27 cellular contexts compared by ENCODE assay signal in genomic region chr6:150324044-150324443, GRCh38. TPM values are rescaled to one million over a fixed set of nuclear protein-coding genes. Genes with fewer than 3 reads are reported as not detected.
"Had no signal": no experiment of that assay in that cellular context is flagged by ENCODE, and none has a peak within 500 bp of the region (broad histone marks: within the 10 kb centered on the region; RNA-seq: fewer than 3 reads in every experiment).

No MANE protein-coding gene starts in this region.

- H3K4me3 ChIP-seq: coronary artery, gastrocnemius medialis, heart left ventricle, mucosa of descending colon, right lobe of liver, smooth muscle cell, stomach had no signal

- H3K27ac ChIP-seq: brain microvascular endothelial cell, coronary artery, heart left ventricle, right lobe of liver, stomach had no signal

- H3K27ac Mint-ChIP-seq: activated CD4-positive, alpha-beta memory T cell treated with anti-CD3 and anti-CD28 coated beads, Interleukin-2, amount 10 ng/mL, durations not matched to agents 7 days and 5 days; activated CD8-positive, alpha-beta memory T cell treated with anti-CD3 and anti-CD28 coated beads, Interleukin-2, amount 10 ng/mL, durations not matched to agents 7 days and 5 days; activated naive CD4-positive, alpha-beta T cell treated with anti-CD3 and anti-CD28 coated beads, Interleukin-2, amount 10 ng/mL, durations not matched to agents 7 days and 5 days; activated naive CD8-positive, alpha-beta T cell treated with anti-CD3 and anti-CD28 coated beads, Interleukin-2, amount 50 U/mL, for 24 hours; activated T-helper 17 cell treated with anti-CD3 and anti-CD28 coated beads, Interleukin-2, amount 50 U/mL, for 72 hours; memory B cell; naive thymus-derived CD4-positive, alpha-beta T cell; stimulated activated effector memory CD8-positive, alpha-beta T cell treated with anti-CD3 and anti-CD28 coated beads, Interleukin-12 subunit alpha, Interleukin-12 subunit beta, amount 100 ng/mL, for 72 hours; type B pancreatic cell had no signal

- H3K36me3 Mint-ChIP-seq: activated CD8-positive, alpha-beta memory T cell treated with anti-CD3 and anti-CD28 coated beads, Interleukin-2, amount 10 ng/mL, durations not matched to agents 7 days and 5 days; activated naive CD4-positive, alpha-beta T cell treated with anti-CD3 and anti-CD28 coated beads, Interleukin-2, amount 10 ng/mL, durations not matched to agents 7 days and 5 days; stimulated activated effector memory CD8-positive, alpha-beta T cell treated with anti-CD3 and anti-CD28 coated beads, Interleukin-12 subunit alpha, Interleukin-12 subunit beta, amount 100 ng/mL, for 72 hours; type B pancreatic cell had no signal

- H3K27me3 ChIP-seq: gastrocnemius medialis, heart left ventricle, right lobe of liver, stomach had no signal

- H3K9me3 ChIP-seq: gastrocnemius medialis, heart left ventricle, mucosa of descending colon, right lobe of liver, stomach had no signal

- H3K9me3 Mint-ChIP-seq: activated CD4-positive, alpha-beta memory T cell treated with anti-CD3 and anti-CD28 coated beads, Interleukin-2, amount 10 ng/mL, durations not matched to agents 7 days and 5 days; activated naive CD4-positive, alpha-beta T cell treated with anti-CD3 and anti-CD28 coated beads, Interleukin-2, amount 10 ng/mL, durations not matched to agents 7 days and 5 days; activated naive CD8-positive, alpha-beta T cell treated with anti-CD3 and anti-CD28 coated beads, Interleukin-2, amount 50 U/mL, for 24 hours; activated T-helper 17 cell treated with anti-CD3 and anti-CD28 coated beads, Interleukin-2, amount 50 U/mL, for 72 hours; stimulated activated effector memory CD8-positive, alpha-beta T cell treated with anti-CD3 and anti-CD28 coated beads, Interleukin-12 subunit alpha, Interleukin-12 subunit beta, amount 100 ng/mL, for 72 hours had no signal

- H3K4me3 Mint-ChIP-seq: activated CD4-positive, alpha-beta memory T cell treated with anti-CD3 and anti-CD28 coated beads, Interleukin-2, amount 10 ng/mL, durations not matched to agents 7 days and 5 days; activated CD8-positive, alpha-beta memory T cell treated with anti-CD3 and anti-CD28 coated beads, Interleukin-2, amount 10 ng/mL, durations not matched to agents 7 days and 5 days; activated naive CD4-positive, alpha-beta T cell treated with anti-CD3 and anti-CD28 coated beads, Interleukin-2, amount 10 ng/mL, durations not matched to agents 7 days and 5 days; activated naive CD8-positive, alpha-beta T cell treated with anti-CD3 and anti-CD28 coated beads, Interleukin-2, amount 50 U/mL, for 24 hours; activated T-helper 17 cell treated with anti-CD3 and anti-CD28 coated beads, Interleukin-2, amount 50 U/mL, for 72 hours; memory B cell; naive thymus-derived CD4-positive, alpha-beta T cell; stimulated activated effector memory CD8-positive, alpha-beta T cell treated with anti-CD3 and anti-CD28 coated beads, Interleukin-12 subunit alpha, Interleukin-12 subunit beta, amount 100 ng/mL, for 72 hours; type B pancreatic cell had no signal

- H3K4me1 Mint-ChIP-seq: activated CD4-positive, alpha-beta memory T cell treated with anti-CD3 and anti-CD28 coated beads, Interleukin-2, amount 10 ng/mL, durations not matched to agents 7 days and 5 days; activated CD8-positive, alpha-beta memory T cell treated with anti-CD3 and anti-CD28 coated beads, Interleukin-2, amount 10 ng/mL, durations not matched to agents 7 days and 5 days; activated naive CD4-positive, alpha-beta T cell treated with anti-CD3 and anti-CD28 coated beads, Interleukin-2, amount 10 ng/mL, durations not matched to agents 7 days and 5 days; activated naive CD8-positive, alpha-beta T cell treated with anti-CD3 and anti-CD28 coated beads, Interleukin-2, amount 50 U/mL, for 24 hours; activated T-helper 17 cell treated with anti-CD3 and anti-CD28 coated beads, Interleukin-2, amount 50 U/mL, for 72 hours; memory B cell had no signal

- H3K4me1 ChIP-seq: right lobe of liver had no signal

- H3K36me3 ChIP-seq: brain microvascular endothelial cell, gastrocnemius medialis, heart left ventricle, right lobe of liver, stomach had no signal

- DNase-seq: activated CD4-positive, alpha-beta memory T cell treated with anti-CD3 and anti-CD28 coated beads, Interleukin-2, amount 10 ng/mL, durations not matched to agents 7 days and 5 days; activated CD4-positive, alpha-beta T cell treated with anti-CD3 and anti-CD28 coated beads for 48 hours; activated CD4-positive, CD25-positive, alpha-beta regulatory T cell; activated CD8-positive, alpha-beta memory T cell treated with anti-CD3 and anti-CD28 coated beads, Interleukin-2, amount 10 ng/mL, durations not matched to agents 7 days and 5 days; activated naive CD4-positive, alpha-beta T cell treated with anti-CD3 and anti-CD28 coated beads, Interleukin-2, amount 10 ng/mL, durations not matched to agents 7 days and 5 days; activated naive CD8-positive, alpha-beta T cell treated with anti-CD3 and anti-CD28 coated beads, Interleukin-2, amount 50 U/mL, for 24 hours; anterior cingulate cortex; brain microvascular endothelial cell; effector CD4-positive, alpha-beta T cell; gastrocnemius medialis; heart left ventricle; kidney; left ventricle myocardium superior; mucosa of descending colon; naive thymus-derived CD4-positive, alpha-beta T cell; right lobe of liver; stimulated activated CD4-positive, alpha-beta T cell treated with anti-CD3 and anti-CD28 coated beads, Interleukin-4, amount 100 ng/mL, for 24 hours; stomach; T-helper 9 cell had no signal

RNA-seq across cellular contexts. Expression of gene IYD, which starts 44.8 kb away (rescaled TPM):
- total RNA-seq: activated CD4-positive, alpha-beta memory T cell treated with anti-CD3 and anti-CD28 coated beads, Interleukin-2, amount 10 ng/mL, durations not matched to agents 7 days and 5 days; activated CD8-positive, alpha-beta memory T cell treated with anti-CD3 and anti-CD28 coated beads, Interleukin-2, amount 10 ng/mL, durations not matched to agents 7 days and 5 days; activated T-helper 17 cell treated with anti-CD3 and anti-CD28 coated beads, Interleukin-2, amount 50 U/mL, for 72 hours; left ventricle myocardium superior; naive thymus-derived CD4-positive, alpha-beta T cell; osteocyte; smooth muscle cell; temporal lobe had no signal
